8 cellular contexts compared by ENCODE assay signal in genomic region chr6:71288228-71289038, GRCh38. TPM values are rescaled to one million over a fixed set of nuclear protein-coding genes. Genes with fewer than 3 reads are reported as not detected.
DNase-seq lines count a peak whose midpoint lies in the region; ATAC-seq and TF ChIP-seq lines count a peak whose summit lies in the region.

OGFRL1 (plus strand) TSS chr6:71288811; CDS start chr6:71288937, 126 bp downstream.

- H3K4me3 ChIP-seq in endodermal cell (ENCODE audit: low read length), result peak within 1 kb of the TSS; percentile 77

- H3K27me3 ChIP-seq in endodermal cell (ENCODE audit: control insufficient read depth, insufficient read depth, low read length, poor library complexity, severe bottlenecking), result no peaks in the 10 kb centered on the region

- peak within 1 kb of the TSS; percentile 17 for H3K9ac ChIP-seq in endodermal cell (ENCODE audit: extremely low read depth, low read length, poor library complexity, severe bottlenecking)

- peak; percentile 82 for ATAC-seq in GM19467 (IDR thresholded peaks at IDR 0.05; ENCODE audit: unreplicated experiment)

- H3K9me3 Mint-ChIP-seq in endodermal cell, result no peaks in the 10 kb centered on the region

- H3K4me1 Mint-ChIP-seq in endodermal cell, result peaks cover 22% of the 10 kb centered on the region

- DNase-seq in COLO668 (lab: John Stamatoyannopoulos, UW; ENCODE audit: unreplicated experiment) (peak; percentile 83), HK-2 (ENCODE audit: unreplicated experiment) (peak; percentile 92), NOMO-1 (lab: John Stamatoyannopoulos, UW; ENCODE audit: unreplicated experiment in 2 of 2) (peak; percentile 65 to 87), endodermal cell (peak; percentile 85), mesenteric fat pad (ENCODE audit: low spot score) (peak; percentile 93)
- DNase-seq in activated CD8-positive, alpha-beta memory T cell treated with anti-CD3 and anti-CD28 coated beads for 48 hours (ENCODE audit: low read depth in 2 of 3, low spot score in 2 of 3), result peak; percentile 37 to 42 (median 37)
- peak; percentile 33 for DNase-seq in stimulated activated CD8-positive, alpha-beta memory T cell treated with anti-CD3 and anti-CD28 coated beads, Interleukin-15, amount 100 ng/mL, for 24 hours (ENCODE audit: low read depth)

- no peaks in the 10 kb centered on the region for H3K4me1 ChIP-seq in endodermal cell (ENCODE audit: control insufficient read depth, insufficient read depth, low read length)

- H3K27me3 Mint-ChIP-seq in endodermal cell (ENCODE audit: insufficient read depth), result peaks cover 7% of the 10 kb centered on the region

- H3K27ac ChIP-seq in endodermal cell (ENCODE audit: low read depth, low read length), result no peak within 1 kb of the TSS

- WGBS in endodermal cell (ENCODE audit: insufficient coverage in 1 of 2, insufficient read length in 1 of 2), 2 experiments, result 0 to 2% methylated on average over 3 to 79 of the region's 79 CpGs

- no peaks in the 10 kb centered on the region for H3K9me3 ChIP-seq in endodermal cell (ENCODE audit: control insufficient read depth, low read length)

- peak within 1 kb of the TSS; percentile 63 for H3K4me3 Mint-ChIP-seq in endodermal cell

- H3K36me3 ChIP-seq in endodermal cell (ENCODE audit: control insufficient read depth, insufficient read depth, low read length), result no peaks in the 10 kb centered on the region

- H3K36me3 Mint-ChIP-seq in endodermal cell (ENCODE audit: low read depth), result peaks cover 4% of the 10 kb centered on the region

- H3K27ac Mint-ChIP-seq in endodermal cell, result peak within 1 kb of the TSS; percentile 13

- peak; percentile 29 for TF ChIP-seq CTCF in endodermal cell (conservative IDR thresholded peaks at IDR 0.05)

RNA-seq across cellular contexts. Expression of gene OGFRL1, which starts in this region (rescaled TPM):
- total RNA-seq in endodermal cell (1 to 10 TPM; 9.1 to 9.4 TPM), mesenteric fat pad (40.5 TPM)
- 6.9 TPM for polyA plus RNA-seq in endodermal cell (2013, experiment 1 of 2)
- 6.5 TPM for polyA plus RNA-seq in endodermal cell (2013, experiment 2 of 2)

Comparison
In these comparisons a context has a peak if more than half of its experiments do, and no peak if none do; other contexts are left out.
1. DNase-seq: peak in every context shown above with its lines; median percentile 93 in mesenteric fat pad; 92 in HK-2; 85 in endodermal cell; 83 in COLO668; 76 in NOMO-1; 37 in activated CD8-positive, alpha-beta memory T cell treated with anti-CD3 and anti-CD28 coated beads for 48 hours; 33 in stimulated activated CD8-positive, alpha-beta memory T cell treated with anti-CD3 and anti-CD28 coated beads, Interleukin-15, amount 100 ng/mL, for 24 hours.